Comparison of ENCODE assay signal across 1 cellular context in the genomic region with DNA sequence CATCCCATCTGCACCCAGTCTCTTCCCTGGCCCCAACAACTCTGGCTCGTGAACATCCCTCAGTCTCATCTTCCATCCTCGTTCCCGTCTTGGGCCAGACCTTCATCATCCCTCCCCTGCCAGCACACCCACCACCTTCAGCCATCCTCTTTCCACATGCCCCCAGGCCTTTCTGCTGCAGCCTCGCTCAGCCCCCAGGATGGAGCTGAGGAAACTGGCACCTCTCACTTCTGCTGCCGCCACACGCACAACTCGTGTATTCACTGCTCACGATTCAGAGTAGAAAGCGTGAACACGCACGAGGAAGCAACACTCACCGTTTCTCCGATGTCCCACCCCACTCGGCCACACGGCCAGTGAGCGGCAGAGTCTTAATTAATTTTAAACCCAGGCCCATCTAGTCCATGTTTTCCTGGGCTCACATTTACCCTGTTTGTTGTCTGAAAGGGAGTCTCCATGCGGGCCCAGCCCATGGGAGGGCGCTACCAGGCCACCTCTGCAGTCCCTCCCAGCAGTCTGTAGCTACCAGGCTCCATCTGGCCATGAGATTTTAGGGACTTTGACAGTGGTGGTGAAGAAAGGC.
TF ChIP-seq lines count a peak whose summit lies in the region.

No MANE protein-coding gene starts in this region.

TF ChIP-seq in H1, 55 proteins besides CTCF, POLR2A, EP300 and RAD21:
- TF ChIP-seq EGR1 (IDR thresholded peaks at IDR 0.05; ENCODE audit: borderline replicate concordance, low read depth, low read length) = no peak
- no peak for TF ChIP-seq JUND (IDR thresholded peaks at IDR 0.05; ENCODE audit: low read length)
- no peak for TF ChIP-seq SP1 (IDR thresholded peaks at IDR 0.05; ENCODE audit: low read depth, low read length)
- no peak for TF ChIP-seq RXRA (IDR thresholded peaks at IDR 0.05; ENCODE audit: insufficient read depth, low read depth, low read length)
- TF ChIP-seq BACH1 (IDR thresholded peaks at IDR 0.05; ENCODE audit: low read length) = no peak
- TF ChIP-seq RFX5 (IDR thresholded peaks at IDR 0.05; ENCODE audit: borderline replicate concordance, low read depth, low read length) = no peak
- no peak for TF ChIP-seq CBX8 (IDR thresholded peaks at IDR 0.05; ENCODE audit: borderline replicate concordance, low read depth, low read length)
- TF ChIP-seq, protein P1, sequence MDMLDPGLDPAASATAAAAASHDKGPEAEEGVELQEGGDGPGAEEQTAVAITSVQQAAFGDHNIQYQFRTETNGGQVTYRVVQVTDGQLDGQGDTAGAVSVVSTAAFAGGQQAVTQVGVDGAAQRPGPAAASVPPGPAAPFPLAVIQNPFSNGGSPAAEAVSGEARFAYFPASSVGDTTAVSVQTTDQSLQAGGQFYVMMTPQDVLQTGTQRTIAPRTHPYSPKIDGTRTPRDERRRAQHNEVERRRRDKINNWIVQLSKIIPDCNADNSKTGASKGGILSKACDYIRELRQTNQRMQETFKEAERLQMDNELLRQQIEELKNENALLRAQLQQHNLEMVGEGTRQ (IDR thresholded peaks at IDR 0.05; ENCODE audit: low read length) = no peak
- TF ChIP-seq BRCA1 (IDR thresholded peaks at IDR 0.05; ENCODE audit: low read depth, low read length) = no peak
- no peak for TF ChIP-seq SIX5 (IDR thresholded peaks at IDR 0.05; ENCODE audit: low read depth, low read length)
- no peak for TF ChIP-seq SIN3A (conservative IDR thresholded peaks at IDR 0.05 in 1 of 2, IDR thresholded peaks at IDR 0.05 in 1 of 2; ENCODE audit: low read depth in 1 of 2, low read length in 2 of 2)
- no peak for TF ChIP-seq HDAC2 (IDR thresholded peaks at IDR 0.05; ENCODE audit: borderline replicate concordance in 1 of 2, low read depth in 2 of 2, low read length in 2 of 2)
